ENCODE assay signal across 11 cellular contexts in the genomic region with DNA sequence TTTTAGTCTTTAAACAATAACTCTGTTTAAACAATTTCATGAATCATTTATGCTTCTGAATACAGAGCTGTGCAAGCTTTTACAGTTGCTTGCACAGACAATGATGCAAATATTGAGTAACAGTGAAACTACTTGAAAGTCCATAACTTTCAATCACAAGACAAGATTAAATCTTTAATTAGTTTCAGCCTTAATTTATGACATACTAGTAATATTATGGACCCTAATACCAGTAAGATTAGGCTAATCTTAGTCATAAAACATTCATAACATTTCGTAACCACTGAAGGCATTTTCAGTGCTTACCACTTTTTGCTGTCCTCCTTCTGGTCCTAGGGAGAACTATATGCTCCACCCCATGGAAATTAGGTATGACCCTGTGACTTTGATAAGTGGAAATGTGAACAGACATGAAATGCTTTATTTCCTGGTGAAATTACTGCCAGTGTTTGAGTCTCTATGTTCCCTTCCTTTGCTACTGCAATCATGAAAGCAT. TPM values are rescaled to one million over a fixed set of nuclear protein-coding genes. Genes with fewer than 3 reads are reported as not detected.
DNase-seq lines count a peak whose midpoint lies in the region; ATAC-seq and TF ChIP-seq lines count a peak whose summit lies in the region.
"Had no signal": no experiment of that assay in that cellular context is flagged by ENCODE, and none has a peak within 500 bp of the region (broad histone marks: within the 10 kb centered on the region; RNA-seq: fewer than 3 reads in every experiment).

No MANE protein-coding gene starts in this region.

- H3K27ac ChIP-seq in esophagus (ENCODE audit: low read depth in 2 of 2, low read length in 1 of 2) (peak overlapping the region; percentile 71 to 85), prostate gland (peak overlapping the region; percentile 98)

- no peak for TF ChIP-seq POLR2A in prostate gland (IDR thresholded peaks at IDR 0.05)

- H3K4me1 ChIP-seq in esophagus (ENCODE audit: control insufficient read depth in 2 of 2, insufficient read depth in 2 of 2, low read length in 1 of 2) (no peaks in the 10 kb centered on the region), prostate gland (replicated peaks) (no peaks in the 10 kb centered on the region)

- H3K27me3 ChIP-seq in esophagus (ENCODE audit: control insufficient read depth in 1 of 2, insufficient read depth in 2 of 2, low read length in 2 of 2) (no peaks in the 10 kb centered on the region), prostate gland (replicated peaks; ENCODE audit: insufficient read depth) (no peaks in the 10 kb centered on the region)
- H3K27me3 ChIP-seq: Peyer's patch had no signal

- DNase-seq in DMS53 treated with DMSO at 0.1 percent for 48 hours (lab: John Stamatoyannopoulos, UW; ENCODE audit: unreplicated experiment) (peak; percentile 21), MV-4-11 (lab: John Stamatoyannopoulos, UW) (peak; percentile 26), prostate gland (ENCODE audit: low spot score) (no peak), left cardiac atrium (no peak)
- DNase-seq: endodermal cell, Peyer's patch, retina had no signal

- H3K4me3 ChIP-seq in esophagus (ENCODE audit: low read depth in 1 of 2, low read length in 2 of 2) (no peak overlapping the region), prostate gland (no peak overlapping the region)
- H3K4me3 ChIP-seq: K562, Peyer's patch had no signal

- no peaks in the 10 kb centered on the region for H3K9me3 ChIP-seq in esophagus (ENCODE audit: control insufficient read depth in 2 of 2, insufficient read depth in 1 of 2, low read depth in 1 of 2, low read length in 1 of 2)
- H3K9me3 ChIP-seq in prostate gland = no peaks in the 10 kb centered on the region

- H3K36me3 ChIP-seq in esophagus (ENCODE audit: control insufficient read depth in 2 of 2, insufficient read depth in 2 of 2, low read length in 1 of 2) (no peaks in the 10 kb centered on the region), prostate gland (no peaks in the 10 kb centered on the region)
- H3K36me3 ChIP-seq: Peyer's patch had no signal

- TF ChIP-seq CTCF in prostate gland (IDR thresholded peaks at IDR 0.05) = peak in 2 of 4 experiments; percentile 10 to 45

- ATAC-seq in left cardiac atrium = no peak
- no peak for ATAC-seq in HG03521 (IDR thresholded peaks at IDR 0.05; ENCODE audit: unreplicated experiment)
- no peak for ATAC-seq in HG02759 (IDR thresholded peaks at IDR 0.05; ENCODE audit: unreplicated experiment)
- ATAC-seq: K562 had no signal

- intact Hi-C loops in prostate gland (cut with DNase I) = loop anchor here (5.0 kb wide), 1 partner anchor 74 kb away; no protein-coding TSS in a partner anchor
- intact Hi-C loops in left cardiac atrium (cut with DNase I) = loop anchor here (5.0 to 10.0 kb wide), 3 partner anchors 69 to 101 kb away; no protein-coding TSS in a partner anchor

- WGBS in esophagus, 2 donors = 46 to 49% methylated on average over 1 of the region's 1 CpG
- WGBS in prostate gland = 37% methylated on average over 1 of the region's 1 CpG

RNA-seq across cellular contexts. Expression of gene COBLL1, which starts 1.8 kb away (rescaled TPM):
- 10 to 100 TPM; 18.0 to 27.9 TPM for polyA plus RNA-seq in esophagus
- total RNA-seq in prostate gland (10 to 100 TPM; 52.1 to 82.8 TPM), left cardiac atrium (10 to 100 TPM; 13.9 to 18.0 TPM)

Comparison
In these comparisons a context has a peak if more than half of its experiments do, and no peak if none do; other contexts are left out.
1. DNase-seq: peak in DMS53 treated with DMSO at 0.1 percent for 48 hours (single experiment) and MV-4-11 (single experiment); none in prostate gland (single experiment) and left cardiac atrium (single experiment).